Comparison of ENCODE assay signal across 8 cellular contexts in genomic region chr13:50357586-50358118, GRCh38.
DNase-seq lines count a peak whose midpoint lies in the region; FAIRE-seq and TF ChIP-seq lines count a peak whose summit lies in the region.

No MANE protein-coding gene starts in this region.

- no peak for TF ChIP-seq POLR2A in esophagus squamous epithelium (IDR thresholded peaks at IDR 0.05)

- WGBS in esophagus squamous epithelium, 2 donors: 62 to 77% methylated on average over 8 to 9 of the region's 9 CpGs

- in situ Hi-C loops in G401 (cut with HindIII; ENCODE audit: low sequenced_read_pairs): no loop called here

- H3K36me3 ChIP-seq in esophagus squamous epithelium: no peaks in the 10 kb centered on the region

- TF ChIP-seq CTCF in fibroblast of villous mesenchyme (IDR thresholded peaks at IDR 0.05; ENCODE audit: insufficient read depth, low read depth, low read length): no peak
- no peak for TF ChIP-seq CTCF in retinal pigment epithelial cell (conservative IDR thresholded peaks at IDR 0.05; ENCODE audit: low read depth, low read length)
- no peak for TF ChIP-seq CTCF in esophagus squamous epithelium (IDR thresholded peaks at IDR 0.05)

- peak overlapping the region in 2 of 4 donors; percentile 21 to 45 for H3K27ac ChIP-seq in esophagus squamous epithelium

- peak; percentile 89 for FAIRE-seq in RCC 7860 (lab: Jason Lieb, UNC)

- peaks cover 0 to 38% (median 15%) of the 10 kb centered on the region in 3 donors for H3K4me1 ChIP-seq in esophagus squamous epithelium

- intact Hi-C loops in esophagus squamous epithelium (cut with DNase I): no loop called here

- H3K9me3 ChIP-seq in esophagus squamous epithelium: no peaks in the 10 kb centered on the region

- H3K27me3 ChIP-seq in esophagus squamous epithelium: no peaks in the 10 kb centered on the region

- DNase-seq in G401 (ENCODE audit: low spot score) (peak; percentile 85), RCC 7860 (ENCODE audit: low spot score) (peak; percentile 95), fibroblast of villous mesenchyme (ENCODE audit: low read depth) (peak; percentile 63), retinal pigment epithelial cell (ENCODE audit: low read depth) (peak; percentile 89), esophagus squamous epithelium (lab: John Stamatoyannopoulos, UW) (no peak), activated gamma-delta T cell (lab: John Stamatoyannopoulos, UW) (no peak)
- no peak for DNase-seq in stimulated activated naive CD4-positive, alpha-beta T cell (lab: John Stamatoyannopoulos, UW)
- no peak for DNase-seq in activated effector memory CD4-positive, alpha-beta T cell treated with Interleukin-2 at 50 U/mL for 16 hours

- H3K4me3 ChIP-seq in fibroblast of villous mesenchyme (ENCODE audit: low read depth, low read length) (no peak overlapping the region), retinal pigment epithelial cell (ENCODE audit: low read length) (no peak overlapping the region), esophagus squamous epithelium (no peak overlapping the region)

Comparison
In these comparisons a context has a peak if more than half of its experiments do, and no peak if none do; other contexts are left out.
1. DNase-seq: peak in G401 (single experiment), RCC 7860 (single experiment), fibroblast of villous mesenchyme (single experiment) and retinal pigment epithelial cell (single experiment); none in esophagus squamous epithelium (single experiment), stimulated activated naive CD4-positive, alpha-beta T cell (0 of 6), activated effector memory CD4-positive, alpha-beta T cell treated with Interleukin-2 at 50 U/mL for 16 hours (single experiment) and activated gamma-delta T cell (single experiment).